Comparison of ENCODE assay signal across 8 cellular contexts in the genomic region with DNA sequence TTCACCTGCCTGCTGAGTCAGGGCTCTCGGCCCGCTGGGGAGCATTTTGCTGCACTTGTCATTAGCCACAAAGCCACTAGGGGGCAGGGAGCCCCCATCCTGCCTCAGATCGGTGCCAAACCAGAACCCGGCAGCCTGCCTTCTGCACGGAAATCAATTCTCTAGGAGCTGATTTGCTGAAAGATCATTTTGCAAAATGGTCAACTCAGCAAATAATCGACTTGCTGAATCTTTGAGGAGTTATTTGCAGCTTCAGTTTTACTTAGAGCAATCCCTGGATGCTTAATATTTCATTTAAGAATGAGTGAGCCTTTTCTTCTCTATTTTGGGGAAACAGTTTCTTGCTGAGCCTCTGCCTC. TPM values are rescaled to one million over a fixed set of nuclear protein-coding genes. Genes with fewer than 3 reads are reported as not detected.
DNase-seq lines count a peak whose midpoint lies in the region; ATAC-seq and TF ChIP-seq lines count a peak whose summit lies in the region.

No MANE protein-coding gene starts in this region.

- ATAC-seq in GM19468 (IDR thresholded peaks at IDR 0.05; ENCODE audit: extremely low read depth, unreplicated experiment) (peak; percentile 58), PC-3 (peak; percentile 76)

- H3K27ac ChIP-seq in PC-3 (ENCODE audit: low read length) (no peak overlapping the region), subcutaneous abdominal adipose tissue (ENCODE audit: low read depth, low read length) (peak overlapping the region; percentile 76)

- no peaks in the 10 kb centered on the region for H3K79me2 ChIP-seq in PC-3 (ENCODE audit: low read length)

- DNase-seq in CMK (ENCODE audit: low read depth) (peak; percentile 20), PC-3 (peak; percentile 75), fibroblast of pulmonary artery (ENCODE audit: low read depth) (peak; percentile 56), nucleus accumbens (lab: John Stamatoyannopoulos, UW) (peak in 48 of 56 donors; percentile 10 to 86 (median 48))
- DNase-seq in activated T-cell treated with anti-CD3 and anti-CD28 coated beads, Interleukin-2, amount 50 U/mL, for 48 hours = peak; percentile 90 to 93

- no peak overlapping the region for H3K4me3 ChIP-seq in PC-3 (ENCODE audit: low read length)
- no peak overlapping the region for H3K4me3 ChIP-seq in fibroblast of pulmonary artery (replicated peaks; ENCODE audit: low read depth, low read length)
- peak overlapping the region in 1 of 5 donors; percentile 13 for H3K4me3 ChIP-seq in subcutaneous abdominal adipose tissue (ENCODE audit: low read depth in 1 of 5, low read length in 5 of 5)

- peaks cover 39% of the 10 kb centered on the region for H3K27me3 ChIP-seq in PC-3 (ENCODE audit: low read length)
- peaks cover 0 to 14% (median 10%) of the 10 kb centered on the region in 5 donors for H3K27me3 ChIP-seq in subcutaneous abdominal adipose tissue (ENCODE audit: control insufficient read depth in 5 of 5, insufficient read depth in 4 of 5, low read length in 5 of 5)

- CTCF ChIA-PET in PC-3 (lab: Charles Lee) = interaction anchor here (0.6 kb wide), 2 partner anchors 272 to 307 kb away, joined by 3 to 4 read pairs; no protein-coding TSS in a partner anchor

- no peak overlapping the region for H2AFZ ChIP-seq in PC-3 (ENCODE audit: low read length)

- peak; percentile 84 for TF ChIP-seq RAD21 in Ishikawa (IDR thresholded peaks at IDR 0.05; ENCODE audit: low read depth)

- no peak for TF ChIP-seq EP300 in Ishikawa (IDR thresholded peaks at IDR 0.05; ENCODE audit: borderline replicate concordance)

- no peak overlapping the region for H3K9ac ChIP-seq in PC-3 (ENCODE audit: low read length)
- H3K9ac ChIP-seq in subcutaneous abdominal adipose tissue (ENCODE audit: low read length in 5 of 5) = peak overlapping the region in 2 of 5 donors; percentile 21 to 48

- H3K4me1 ChIP-seq in PC-3 (ENCODE audit: insufficient read depth, low read length) (peaks cover 10% of the 10 kb centered on the region), subcutaneous abdominal adipose tissue (ENCODE audit: control insufficient read depth in 5 of 5, insufficient read depth in 5 of 5, low read length in 5 of 5) (peaks cover 5 to 58% (median 25%) of the 10 kb centered on the region in 5 donors)

- BruUV-seq in PC-3 (replicated peaks; lab: Mats Ljungman, UMichigan) = no TSS peak

- H3F3A ChIP-seq in PC-3 (ENCODE audit: low read length, unreplicated experiment) = no peaks in the 10 kb centered on the region

- TF ChIP-seq CTCF in PC-3 (conservative IDR thresholded peaks at IDR 0.05; ENCODE audit: low read depth, low read length) (peak; percentile 92), fibroblast of pulmonary artery (IDR thresholded peaks at IDR 0.05; ENCODE audit: low read length, missing control alignments) (peak; percentile 88)

- H3K9me2 ChIP-seq in PC-3 (replicated peaks; ENCODE audit: low read length) = no peaks in the 10 kb centered on the region

- intact Hi-C loops in PC-3 (cut with micrococcal nuclease) = loop anchor here (2.0 to 5.0 kb wide), 2 partner anchors 308 to 329 kb away; no protein-coding TSS in a partner anchor

- H3K4me2 ChIP-seq in PC-3 (ENCODE audit: low read length) = no peak overlapping the region

- no peaks in the 10 kb centered on the region for H3K36me3 ChIP-seq in PC-3 (ENCODE audit: low read depth, low read length)
- H3K36me3 ChIP-seq in subcutaneous abdominal adipose tissue (ENCODE audit: control insufficient read depth in 5 of 5, insufficient read depth in 5 of 5, low read length in 5 of 5) = no peaks in the 10 kb centered on the region

- H3K9me3 ChIP-seq in PC-3 (ENCODE audit: low read length) (no peaks in the 10 kb centered on the region), subcutaneous abdominal adipose tissue (ENCODE audit: control insufficient read depth in 5 of 5, low read length in 5 of 5) (no peaks in the 10 kb centered on the region)

- POLR2A ChIA-PET in PC-3 (lab: Charles Lee; ENCODE audit: unreplicated experiment) = no interaction called here

- no peaks in the 10 kb centered on the region for H4K20me1 ChIP-seq in PC-3 (ENCODE audit: low read length)

TF ChIP-seq in Ishikawa, 13 proteins besides CTCF, POLR2A, EP300 and RAD21:
- no peak for TF ChIP-seq TAF1 (IDR thresholded peaks at IDR 0.05; ENCODE audit: low read depth)
- TF ChIP-seq, protein P1, sequence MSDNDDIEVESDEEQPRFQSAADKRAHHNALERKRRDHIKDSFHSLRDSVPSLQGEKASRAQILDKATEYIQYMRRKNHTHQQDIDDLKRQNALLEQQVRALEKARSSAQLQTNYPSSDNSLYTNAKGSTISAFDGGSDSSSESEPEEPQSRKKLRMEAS (IDR thresholded peaks at IDR 0.05) = no peak
- TF ChIP-seq TEAD4 (IDR thresholded peaks at IDR 0.05) = no peak
- no peak for TF ChIP-seq USF1 (IDR thresholded peaks at IDR 0.05)
- TF ChIP-seq CREB1 (IDR thresholded peaks at IDR 0.05; ENCODE audit: low read depth) = no peak
- TF ChIP-seq NFIC (IDR thresholded peaks at IDR 0.05) = no peak
- no peak for TF ChIP-seq ZBTB7A (IDR thresholded peaks at IDR 0.05; ENCODE audit: low read depth)
- TF ChIP-seq, protein P2, sequence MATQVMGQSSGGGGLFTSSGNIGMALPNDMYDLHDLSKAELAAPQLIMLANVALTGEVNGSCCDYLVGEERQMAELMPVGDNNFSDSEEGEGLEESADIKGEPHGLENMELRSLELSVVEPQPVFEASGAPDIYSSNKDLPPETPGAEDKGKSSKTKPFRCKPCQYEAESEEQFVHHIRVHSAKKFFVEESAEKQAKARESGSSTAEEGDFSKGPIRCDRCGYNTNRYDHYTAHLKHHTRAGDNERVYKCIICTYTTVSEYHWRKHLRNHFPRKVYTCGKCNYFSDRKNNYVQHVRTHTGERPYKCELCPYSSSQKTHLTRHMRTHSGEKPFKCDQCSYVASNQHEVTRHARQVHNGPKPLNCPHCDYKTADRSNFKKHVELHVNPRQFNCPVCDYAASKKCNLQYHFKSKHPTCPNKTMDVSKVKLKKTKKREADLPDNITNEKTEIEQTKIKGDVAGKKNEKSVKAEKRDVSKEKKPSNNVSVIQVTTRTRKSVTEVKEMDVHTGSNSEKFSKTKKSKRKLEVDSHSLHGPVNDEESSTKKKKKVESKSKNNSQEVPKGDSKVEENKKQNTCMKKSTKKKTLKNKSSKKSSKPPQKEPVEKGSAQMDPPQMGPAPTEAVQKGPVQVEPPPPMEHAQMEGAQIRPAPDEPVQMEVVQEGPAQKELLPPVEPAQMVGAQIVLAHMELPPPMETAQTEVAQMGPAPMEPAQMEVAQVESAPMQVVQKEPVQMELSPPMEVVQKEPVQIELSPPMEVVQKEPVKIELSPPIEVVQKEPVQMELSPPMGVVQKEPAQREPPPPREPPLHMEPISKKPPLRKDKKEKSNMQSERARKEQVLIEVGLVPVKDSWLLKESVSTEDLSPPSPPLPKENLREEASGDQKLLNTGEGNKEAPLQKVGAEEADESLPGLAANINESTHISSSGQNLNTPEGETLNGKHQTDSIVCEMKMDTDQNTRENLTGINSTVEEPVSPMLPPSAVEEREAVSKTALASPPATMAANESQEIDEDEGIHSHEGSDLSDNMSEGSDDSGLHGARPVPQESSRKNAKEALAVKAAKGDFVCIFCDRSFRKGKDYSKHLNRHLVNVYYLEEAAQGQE (IDR thresholded peaks at IDR 0.05; ENCODE audit: low read depth) = no peak
- TF ChIP-seq EGR1 (IDR thresholded peaks at IDR 0.05) = no peak
- no peak for TF ChIP-seq FOXM1 (IDR thresholded peaks at IDR 0.05; ENCODE audit: borderline replicate concordance, low read depth)
- no peak for TF ChIP-seq TCF12 (IDR thresholded peaks at IDR 0.05; ENCODE audit: low read depth)
- no peak for TF ChIP-seq YY1 (IDR thresholded peaks at IDR 0.05; ENCODE audit: low read depth)
- no peak for TF ChIP-seq CEBPB (IDR thresholded peaks at IDR 0.05)
TF ChIP-seq in Ishikawa: peak in this region for 0.

RNA-seq across cellular contexts. Expression of gene GIMAP8, which starts 1.7 kb away (rescaled TPM):
- total RNA-seq in PC-3 (2014; rRNA removed) = not detected in 2 replicates

Comparison
In these comparisons a context has a peak if more than half of its experiments do, and no peak if none do; other contexts are left out.
1. DNase-seq: peak in every context shown above with its lines; median percentile 92 in activated T-cell treated with anti-CD3 and anti-CD28 coated beads, Interleukin-2, amount 50 U/mL, for 48 hours; 75 in PC-3; 56 in fibroblast of pulmonary artery; 48 in nucleus accumbens; 20 in CMK.